ENCODE assay signal across 8 cellular contexts in genomic region chr22:16824718-16825687, GRCh38. TPM values are rescaled to one million over a fixed set of nuclear protein-coding genes. Genes with fewer than 3 reads are reported as not detected.
A peak's percentile ranks its signal among the peaks of the same experiment; 100 is the strongest.
DNase-seq lines count a peak whose midpoint lies in the region; ATAC-seq and TF ChIP-seq lines count a peak whose summit lies in the region.

Gene XKR3, minus strand, starts transcription at chr22:16825411. Its CDS starts 17,338 bp downstream, at chr22:16808073.

- H3K27ac ChIP-seq in ACC112 (ENCODE audit: low read depth, low read length) = peak within 1 kb of the TSS; percentile 77

- peaks cover 0 to 12% of the 10 kb centered on the region in 2 donors for H3K27me3 Mint-ChIP-seq in effector memory CD8-positive, alpha-beta T cell

- H2AFZ ChIP-seq in ACC112 (ENCODE audit: low read length, unreplicated experiment) = peak within 1 kb of the TSS; percentile 87

- peak within 1 kb of the TSS; percentile 0 to 5 for H3K4me3 Mint-ChIP-seq in effector memory CD8-positive, alpha-beta T cell

- no peak for TF ChIP-seq CTCF in GM20000 (IDR thresholded peaks at IDR 0.05; ENCODE audit: extremely low read depth, missing control alignments)

- no peaks in the 10 kb centered on the region for H3K36me3 ChIP-seq in ACC112 (ENCODE audit: insufficient read depth, low read length)

- no peaks in the 10 kb centered on the region for H3K9me3 Mint-ChIP-seq in effector memory CD8-positive, alpha-beta T cell

- no peak for ATAC-seq in effector memory CD8-positive, alpha-beta T cell (replicated peaks)

- H3K4me1 Mint-ChIP-seq in effector memory CD8-positive, alpha-beta T cell (ENCODE audit: low read depth in 2 of 2) = peaks cover 8 to 19% of the 10 kb centered on the region in 2 donors

- H3K36me3 Mint-ChIP-seq in effector memory CD8-positive, alpha-beta T cell (ENCODE audit: insufficient read depth) = no peaks in the 10 kb centered on the region

- peak within 1 kb of the TSS; percentile 73 for H3K4me3 ChIP-seq in ACC112 (ENCODE audit: low read depth, low read length)

- DNase-seq in GM20000 (ENCODE audit: low spot score) (peak; percentile 27), NCI-H226 (peak; percentile 15), mesenteric fat pad (ENCODE audit: low spot score) (no peak), dermis blood vessel endothelial cell (no peak), T-helper 9 cell (no peak)
- no peak for DNase-seq in effector memory CD8-positive, alpha-beta T cell
- no peak for DNase-seq in activated CD8-positive, alpha-beta memory T cell treated with anti-CD3 and anti-CD28 coated beads, Interleukin-2, amount 50 U/mL, for 4 hours

- H3K27ac Mint-ChIP-seq in effector memory CD8-positive, alpha-beta T cell = peak within 1 kb of the TSS in 1 of 2 donors; percentile 30

- H3K4me1 ChIP-seq in ACC112 (ENCODE audit: control insufficient read depth, insufficient read depth, low read length, unreplicated experiment) = peaks cover 9% of the 10 kb centered on the region

- no peaks in the 10 kb centered on the region for H3K27me3 ChIP-seq in ACC112 (ENCODE audit: insufficient read depth, low read length)

- H3K79me2 ChIP-seq in ACC112 (ENCODE audit: control insufficient read depth, insufficient read depth, low read length, unreplicated experiment) = no peaks in the 10 kb centered on the region

RNA-seq across cellular contexts. Expression of gene XKR3, which starts in this region (rescaled TPM):
- not detected for total RNA-seq in mesenteric fat pad
- not detected in 2 replicates for total RNA-seq in dermis blood vessel endothelial cell

Comparison
In these comparisons a context has a peak if more than half of its experiments do, and no peak if none do; other contexts are left out.
1. DNase-seq: peak in GM20000 (single experiment) and NCI-H226 (single experiment); none in effector memory CD8-positive, alpha-beta T cell (0 of 3), mesenteric fat pad (single experiment), activated CD8-positive, alpha-beta memory T cell treated with anti-CD3 and anti-CD28 coated beads, Interleukin-2, amount 50 U/mL, for 4 hours (single experiment), dermis blood vessel endothelial cell (single experiment) and T-helper 9 cell (single experiment).